ENCODE assay signal across 16 cellular contexts in genomic region chr20:10635476-10636208, GRCh38. TPM values are rescaled to one million over a fixed set of nuclear protein-coding genes. Genes with fewer than 3 reads are reported as not detected.
DNase-seq lines count a peak whose midpoint lies in the region; ATAC-seq and TF ChIP-seq lines count a peak whose summit lies in the region.
"Had no signal": no experiment of that assay in that cellular context is flagged by ENCODE, and none has a peak within 500 bp of the region (broad histone marks: within the 10 kb centered on the region; RNA-seq: fewer than 3 reads in every experiment).

No MANE protein-coding gene starts in this region.

- H3K27ac ChIP-seq in neural progenitor cell (no peak overlapping the region), urinary bladder (ENCODE audit: low read depth) (peak overlapping the region; percentile 61)
- H3K27ac ChIP-seq: 22Rv1 had no signal

- H3K27me3 ChIP-seq in neural progenitor cell: no peaks in the 10 kb centered on the region

- H3K9me3 ChIP-seq in neural progenitor cell (ENCODE audit: low read depth): no peaks in the 10 kb centered on the region

- ATAC-seq in GM18511 (IDR thresholded peaks at IDR 0.05; ENCODE audit: unreplicated experiment): no peak
- ATAC-seq: stimulated activated memory B cell treated with anti-CD40 and anti-IgM and Interleukin-4, amounts not matched to agents 10 μg/mL and 1 μg/mL and 100 μg/mL, for 72 hours had no signal

- H3K4me2 ChIP-seq in neural progenitor cell: peak overlapping the region; percentile 20

- H3K4me3 ChIP-seq in neural progenitor cell: no peak overlapping the region
- H3K4me3 ChIP-seq in urinary bladder (ENCODE audit: low read depth, low read length): no peak overlapping the region

- no peaks in the 10 kb centered on the region for H3K27me3 Mint-ChIP-seq in dendritic cell treated with granulocyte-macrophage colony-stimulating factor and Interleukin-4, amounts not matched to agents 40 ng/mL and 50 ng/mL, for 4 days
- peaks cover 6% of the 10 kb centered on the region for H3K27me3 Mint-ChIP-seq in neural progenitor cell (ENCODE audit: insufficient read depth, low read depth)
- H3K27me3 Mint-ChIP-seq: progenitor cell of endocrine pancreas; stimulated activated memory B cell treated with anti-CD40 and anti-IgM and Interleukin-4, amounts not matched to agents 10 μg/mL and 1 μg/mL and 100 μg/mL, for 72 hours had no signal

- H3K27ac Mint-ChIP-seq in dendritic cell treated with granulocyte-macrophage colony-stimulating factor and Interleukin-4, amounts not matched to agents 40 ng/mL and 50 ng/mL, for 4 days: peak overlapping the region; percentile 39
- H3K27ac Mint-ChIP-seq in neural progenitor cell: peak overlapping the region; percentile 91
- H3K27ac Mint-ChIP-seq: progenitor cell of endocrine pancreas; stimulated activated memory B cell treated with anti-CD40 and anti-IgM and Interleukin-4, amounts not matched to agents 10 μg/mL and 1 μg/mL and 100 μg/mL, for 72 hours had no signal

- no peaks in the 10 kb centered on the region for H3K9me3 Mint-ChIP-seq in dendritic cell treated with granulocyte-macrophage colony-stimulating factor and Interleukin-4, amounts not matched to agents 40 ng/mL and 50 ng/mL, for 4 days
- no peaks in the 10 kb centered on the region for H3K9me3 Mint-ChIP-seq in neural progenitor cell
- H3K9me3 Mint-ChIP-seq: stimulated activated memory B cell treated with anti-CD40 and anti-IgM and Interleukin-4, amounts not matched to agents 10 μg/mL and 1 μg/mL and 100 μg/mL, for 72 hours had no signal

- H3K4me1 Mint-ChIP-seq in dendritic cell treated with granulocyte-macrophage colony-stimulating factor and Interleukin-4, amounts not matched to agents 40 ng/mL and 50 ng/mL, for 4 days (ENCODE audit: low read depth): peaks cover under 1% of the 10 kb centered on the region
- peaks cover 97% of the 10 kb centered on the region for H3K4me1 Mint-ChIP-seq in neural progenitor cell

- H3K36me3 ChIP-seq in neural progenitor cell (peaks cover under 1% of the 10 kb centered on the region), urinary bladder (ENCODE audit: insufficient read depth) (no peaks in the 10 kb centered on the region)

- no peak overlapping the region for H2AFZ ChIP-seq in neural progenitor cell (replicated peaks)

- no peak overlapping the region for H3K9ac ChIP-seq in neural progenitor cell

- H3K79me2 ChIP-seq in neural progenitor cell (ENCODE audit: low read depth): peaks cover 23% of the 10 kb centered on the region

- peaks cover 39% of the 10 kb centered on the region for H4K20me1 ChIP-seq in neural progenitor cell (ENCODE audit: low read depth)

- WGBS in urinary bladder: 85% methylated on average over 5 of the region's 5 CpGs

- TF ChIP-seq CTCF in neural progenitor cell (IDR thresholded peaks at IDR 0.05): no peak

- peaks cover 80% of the 10 kb centered on the region for H3F3A ChIP-seq in neural progenitor cell (ENCODE audit: low read depth)

- no peak overlapping the region for H3K4me3 Mint-ChIP-seq in dendritic cell treated with granulocyte-macrophage colony-stimulating factor and Interleukin-4, amounts not matched to agents 40 ng/mL and 50 ng/mL, for 4 days
- H3K4me3 Mint-ChIP-seq in neural progenitor cell: no peak overlapping the region
- H3K4me3 Mint-ChIP-seq: stimulated activated memory B cell treated with anti-CD40 and anti-IgM and Interleukin-4, amounts not matched to agents 10 μg/mL and 1 μg/mL and 100 μg/mL, for 72 hours had no signal

- DNase-seq in NCI-H2227 (lab: John Stamatoyannopoulos, UW; ENCODE audit: unreplicated experiment) (peak; percentile 18), NCI-H2227 treated with DMSO at 0.1 percent for 48 hours (lab: John Stamatoyannopoulos, UW) (no peak), neural progenitor cell (ENCODE audit: low spot score) (no peak), SIG-M5 treated with dmso at 0.1 percent for 504 hours (lab: John Stamatoyannopoulos, UW; ENCODE audit: unreplicated experiment) (no peak), DMS153 (lab: John Stamatoyannopoulos, UW) (no peak)
- DNase-seq: activated gamma-delta T cell treated with Interleukin-2 at 50 U/mL for 16 hours; KG1; midbrain; NCI-H524 treated with DMSO at 0.1 percent for 48 hours; stimulated activated CD4-positive, alpha-beta T cell treated with anti-CD3 and anti-CD28 coated beads, Interleukin-4, amount 100 ng/mL, for 24 hours had no signal

- H3K4me1 ChIP-seq in neural progenitor cell (peaks cover 96% of the 10 kb centered on the region), urinary bladder (ENCODE audit: insufficient read depth) (peaks cover 6% of the 10 kb centered on the region)

- intact Hi-C loops in dendritic cell treated with granulocyte-macrophage colony-stimulating factor and Interleukin-4, amounts not matched to agents 40 ng/mL and 50 ng/mL, for 4 days (cut with micrococcal nuclease): no loop called here

- H3K36me3 Mint-ChIP-seq in dendritic cell treated with granulocyte-macrophage colony-stimulating factor and Interleukin-4, amounts not matched to agents 40 ng/mL and 50 ng/mL, for 4 days (ENCODE audit: low read depth): peaks cover 45% of the 10 kb centered on the region
- peaks cover 20% of the 10 kb centered on the region for H3K36me3 Mint-ChIP-seq in neural progenitor cell

RNA-seq across cellular contexts. Expression of gene JAG1, which starts 38.2 kb away (rescaled TPM):
- 121 and 129 TPM in 2 replicates for total RNA-seq in neural progenitor cell (ENCODE audit: low replicate concordance)
- 131 TPM for total RNA-seq in urinary bladder
- 36.9 TPM for polyA plus RNA-seq in urinary bladder
